Comparison of ENCODE assay signal across 1 cellular context in genomic region chr13:33262997-33263396, GRCh38.
TF ChIP-seq lines count a peak whose summit lies in the region.

No MANE protein-coding gene starts in this region.

TF ChIP-seq in IMR-90, 13 proteins besides CTCF, POLR2A, EP300 and RAD21 (continued from another document):
- TF ChIP-seq MXI1 (IDR thresholded peaks at IDR 0.05; ENCODE audit: borderline replicate concordance, low read depth, low read length), result no peak
- TF ChIP-seq MAFK (IDR thresholded peaks at IDR 0.05; ENCODE audit: low read depth, low read length), result no peak
- no peak for TF ChIP-seq RFX5 (IDR thresholded peaks at IDR 0.05; ENCODE audit: low read depth, low read length)
